Comparison of ENCODE assay signal across 9 cellular contexts in the genomic region with DNA sequence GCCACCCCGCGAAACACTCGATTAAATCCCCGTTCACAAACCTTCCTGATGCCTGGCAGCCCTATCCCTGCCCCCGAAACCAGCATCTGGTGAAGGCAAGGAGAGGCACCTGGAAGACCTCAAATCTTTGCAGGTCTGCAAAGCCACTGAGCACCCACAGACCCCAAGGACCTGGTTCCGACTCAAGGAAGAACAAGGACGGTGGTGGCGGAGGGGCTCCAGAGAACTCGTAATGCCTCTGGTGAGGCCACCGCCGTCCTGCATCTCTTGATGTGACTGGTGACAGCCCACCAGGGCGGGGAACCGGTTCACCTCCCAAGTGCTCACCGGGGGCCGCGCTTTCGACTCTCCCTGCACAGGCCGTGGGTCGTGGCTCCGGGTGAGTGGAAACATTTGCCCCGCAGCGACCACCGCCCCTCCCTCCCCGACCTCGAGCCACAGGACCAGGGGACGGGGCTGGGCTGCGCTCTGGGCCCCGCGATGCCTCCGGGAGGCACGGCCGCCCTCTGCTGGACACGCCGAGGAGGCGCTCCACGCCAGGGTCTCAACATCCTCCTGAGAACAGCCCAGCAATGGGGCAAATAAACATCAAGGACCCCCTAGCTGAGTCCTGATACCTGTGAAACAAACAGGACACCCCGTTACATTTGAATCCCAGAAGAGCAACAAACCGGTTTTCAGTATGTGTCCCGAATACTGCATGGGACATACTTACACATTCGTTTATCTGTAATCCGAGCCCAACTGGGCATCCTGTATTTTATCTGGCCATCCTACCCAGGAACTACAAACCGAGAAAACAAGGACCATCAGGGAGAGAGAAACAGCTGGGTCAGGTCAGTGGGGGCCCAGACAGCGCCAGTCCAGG. TPM values are rescaled to one million over a fixed set of nuclear protein-coding genes. Genes with fewer than 3 reads are reported as not detected.
DNase-seq lines count a peak whose midpoint lies in the region; ATAC-seq, FAIRE-seq and TF ChIP-seq lines count a peak whose summit lies in the region.
"Had no signal": no experiment of that assay in that cellular context is flagged by ENCODE, and none has a peak within 500 bp of the region (broad histone marks: within the 10 kb centered on the region; RNA-seq: fewer than 3 reads in every experiment).

No MANE protein-coding gene starts in this region.

- peak; percentile 56 to 79 (median 57) for TF ChIP-seq CTCF in GM12878 (IDR thresholded peaks at IDR 0.05 in 2 of 3, conservative IDR thresholded peaks at IDR 0.05 in 1 of 3; ENCODE audit: control insufficient read depth in 2 of 3, extremely low read depth in 1 of 3, insufficient read depth in 1 of 3, low read depth in 3 of 3, low read length in 3 of 3)

- no TSS peak for BruUV-seq in GM12878 (replicated peaks; lab: Mats Ljungman, UMichigan)

- no peak overlapping the region for H3K9ac ChIP-seq in GM12878 (ENCODE audit: control insufficient read depth, insufficient read depth, low read length)

- no peaks in the 10 kb centered on the region for H3K79me2 ChIP-seq in GM12878 (ENCODE audit: control insufficient read depth, insufficient read depth, low read length)

- no peak for TF ChIP-seq EP300 in GM12878 (IDR thresholded peaks at IDR 0.05; ENCODE audit: borderline replicate concordance in 1 of 2, control insufficient read depth in 1 of 2, low read depth in 2 of 2, low read length in 2 of 2)

- H3K27ac ChIP-seq in GM12878 (ENCODE audit: control insufficient read depth, insufficient read depth) = no peak overlapping the region

- CTCF ChIA-PET in GM12878 (lab: Yijun Ruan, JAX) = interaction anchor here (0.6 to 2.2 kb wide), 2 partner anchors 187 to 215 kb away, joined by 3 to 8 read pairs; no protein-coding TSS in a partner anchor

- no peaks in the 10 kb centered on the region for H3K9me3 ChIP-seq in GM12878 (replicated peaks; ENCODE audit: control insufficient read depth, insufficient read depth, low read length)

- ATAC-seq in GM12878 (peak; percentile 91), HG03139 (IDR thresholded peaks at IDR 0.05; ENCODE audit: unreplicated experiment) (no peak)

- POLR2A ChIA-PET in GM12878 (lab: Charles Lee) = no interaction called here

- H3K4me1 ChIP-seq in GM12878 (ENCODE audit: control insufficient read depth, insufficient read depth, low read length) = no peaks in the 10 kb centered on the region

- TF ChIP-seq RAD21 in GM12878 (IDR thresholded peaks at IDR 0.05; ENCODE audit: insufficient read depth, low read depth, low read length) = peak; percentile 24; the same call in 1 of the 2 replicates

- no peaks in the 10 kb centered on the region for H4K20me1 ChIP-seq in GM12878 (ENCODE audit: control insufficient read depth, insufficient read depth)

- in situ Hi-C loops in SK-MEL-5 (cut with HindIII; ENCODE audit: low pct_unique_long_range_greater_than_20kb, low sequenced_read_pairs) (no loop called here), GM12878 (cut with MboI) (no loop called here)

- no peak overlapping the region for H2AFZ ChIP-seq in GM12878 (ENCODE audit: control insufficient read depth, low read depth, low read length)

- no peak overlapping the region for H3K4me2 ChIP-seq in GM12878 (ENCODE audit: control insufficient read depth, insufficient read depth)

- SMC1A ChIA-PET in GM12878 (lab: Charles Lee; ENCODE audit: uncharacterized antibody, unreplicated experiment) = interaction anchor here (1.2 kb wide), 1 partner anchor 215 kb away, joined by 3 read pairs; no protein-coding TSS in a partner anchor

- TF ChIP-seq POLR2A in GM12878 (IDR thresholded peaks at IDR 0.05; ENCODE audit: low read depth, low read length) = no peak

- intact Hi-C loops in GM12878 (cut with micrococcal nuclease; ENCODE audit: unreplicated experiment) = no loop called here

- H3K4me3 ChIP-seq in GM12878 = no peak overlapping the region

- no peaks in the 10 kb centered on the region for H3K36me3 ChIP-seq in GM12878 (ENCODE audit: control insufficient read depth in 2 of 2, insufficient read depth in 2 of 2, low read length in 1 of 2)

- DNase-seq in 8988T (peak; percentile 93), GM19239 (ENCODE audit: insufficient read length, low spot score) (peak; percentile 73), SK-MEL-5 (ENCODE audit: low read depth, low spot score) (peak; percentile 31), GM12878 (ENCODE audit: low read depth, low spot score) (no peak), islet precursor cell (peak; percentile 75), superior temporal gyrus (ENCODE audit: extremely low spot score) (no peak)
- peak; percentile 60 for DNase-seq in stimulated activated CD4-positive, alpha-beta T cell treated with anti-CD3 and anti-CD28 coated beads, Interleukin-4, amount 100 ng/mL, for 1 hour

- no peak for FAIRE-seq in GM19239 (lab: Jason Lieb, UNC)
- FAIRE-seq in GM12878 (lab: Jason Lieb, UNC) = no peak
- FAIRE-seq: colon had no signal

- RAD21 ChIA-PET in GM12878 (lab: Charles Lee; ENCODE audit: unreplicated experiment) = interaction anchor here (1.2 kb wide), 1 partner anchor 212 kb away, joined by 4 read pairs; no protein-coding TSS in a partner anchor

- WGBS in GM12878 (ENCODE audit: insufficient coverage, insufficient replicate concordance, low lambda C conversion rate, missing lambda C conversion rate) = 9% methylated on average over 42 of the region's 43 CpGs

- peaks cover 0 to 4% of the 10 kb centered on the region in 2 experiments; a peak in 2 of 4 replicates for H3K27me3 ChIP-seq in GM12878 (replicated peaks in 1 of 2; ENCODE audit: control insufficient read depth in 2 of 2, insufficient read depth in 2 of 2, low read length in 1 of 2)

TF ChIP-seq in GM12878, 131 proteins besides CTCF, POLR2A, EP300 and RAD21 (continues in another document):
- TF ChIP-seq SMC3 (IDR thresholded peaks at IDR 0.05; ENCODE audit: borderline replicate concordance, low read length) = peak; percentile 6; the same call in 1 of the 2 replicates
- TF ChIP-seq, protein P1, sequence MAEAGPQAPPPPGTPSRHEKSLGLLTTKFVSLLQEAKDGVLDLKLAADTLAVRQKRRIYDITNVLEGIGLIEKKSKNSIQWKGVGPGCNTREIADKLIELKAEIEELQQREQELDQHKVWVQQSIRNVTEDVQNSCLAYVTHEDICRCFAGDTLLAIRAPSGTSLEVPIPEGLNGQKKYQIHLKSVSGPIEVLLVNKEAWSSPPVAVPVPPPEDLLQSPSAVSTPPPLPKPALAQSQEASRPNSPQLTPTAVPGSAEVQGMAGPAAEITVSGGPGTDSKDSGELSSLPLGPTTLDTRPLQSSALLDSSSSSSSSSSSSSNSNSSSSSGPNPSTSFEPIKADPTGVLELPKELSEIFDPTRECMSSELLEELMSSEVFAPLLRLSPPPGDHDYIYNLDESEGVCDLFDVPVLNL (IDR thresholded peaks at IDR 0.05; ENCODE audit: low read depth, low read length) = no peak
- TF ChIP-seq, protein P2, sequence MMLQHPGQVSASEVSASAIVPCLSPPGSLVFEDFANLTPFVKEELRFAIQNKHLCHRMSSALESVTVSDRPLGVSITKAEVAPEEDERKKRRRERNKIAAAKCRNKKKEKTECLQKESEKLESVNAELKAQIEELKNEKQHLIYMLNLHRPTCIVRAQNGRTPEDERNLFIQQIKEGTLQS (IDR thresholded peaks at IDR 0.05; ENCODE audit: borderline replicate concordance, extremely low read depth, low read depth, low read length) = no peak
- no peak for TF ChIP-seq IKZF1 (conservative IDR thresholded peaks at IDR 0.05)

RNA-seq across cellular contexts. Expression of gene PLPP2, which starts 3.9 kb away (rescaled TPM):
- 9.4 TPM in 2 replicates for total RNA-seq in SK-MEL-5 (2014; rRNA removed; shearing (Covaris generic))
- polyA plus RNA-seq in SK-MEL-5 (2015; cell fraction: cytosol; rRNA removed) = 9.2 and 9.6 TPM in 2 replicates
- polyA plus RNA-seq in SK-MEL-5 (2015; cell fraction: nucleus; rRNA removed) = 3.6 and 11.8 TPM in 2 replicates
- 0.10 TPM in 1 of 2 replicates, not detected in the other for total RNA-seq in GM12878 (2013; cell fraction: nucleolus; rRNA removed)
- total RNA-seq in GM12878 (2014; rRNA removed) (not detected in 2 replicates), GM12878 (2014; rRNA removed; fragmentation: Illumina TruSeq; extraction: Trizol) (not detected in 2 replicates), GM12878 (2021) (0.51 and 0.62 TPM in 2 replicates)
- 0.18 TPM for polyA plus RNA-seq in GM12878 (2011; ENCODE audit: low read depth)
- polyA plus RNA-seq in GM12878 (2011; rRNA removed) (0.07 and 0.14 TPM in 2 replicates), GM12878 (2014; fragmentation: Illumina TruSeq; extraction: Trizol) (not detected in 2 replicates), GM12878 (2014; fragmentation: Nextera tagmentation; extraction: Ambion mirVana) (not detected), GM12878 (2014; rRNA removed) (0.04 TPM in 1 of 2 replicates, not detected in the other), GM12878 (2016; fragmentation: Nextera tagmentation; extraction: Ambion mirVana) (not detected)
- 0.12 and 0.24 TPM in 2 replicates for polyA plus RNA-seq in GM12878 (2011; cell fraction: cytosol; rRNA removed)
- 0.15 and 0.27 TPM in 2 replicates for polyA plus RNA-seq in GM12878 (2011; cell fraction: nucleus; rRNA removed)
- 0.36 and 0.38 TPM in 2 replicates for polyA plus RNA-seq in GM12878 (2012)
- polyA minus RNA-seq in GM12878 (2011; rRNA and poly(A)+ RNA removed) = not detected in 2 replicates
- not detected in 2 replicates for polyA minus RNA-seq in GM12878 (2011; cell fraction: cytosol; rRNA and poly(A)+ RNA removed)
- under 0.01 TPM in 1 of 2 replicates, not detected in the other for polyA minus RNA-seq in GM12878 (2011; cell fraction: nucleus; rRNA and poly(A)+ RNA removed)

RNA-seq across cellular contexts. Expression of gene MIER2, which starts 49.5 kb away (rescaled TPM):
- 8.2 and 8.4 TPM in 2 replicates for total RNA-seq in SK-MEL-5 (2014; rRNA removed; shearing (Covaris generic))
- polyA plus RNA-seq in SK-MEL-5 (2015; cell fraction: cytosol; rRNA removed) = 10.8 and 14.2 TPM in 2 replicates
- polyA plus RNA-seq in SK-MEL-5 (2015; cell fraction: nucleus; rRNA removed) = 13.0 and 15.1 TPM in 2 replicates
- 36.8 and 37.2 TPM in 2 replicates for total RNA-seq in GM12878 (2013; cell fraction: nucleolus; rRNA removed)
- total RNA-seq in GM12878 (2014; rRNA removed) = 9.8 and 11.6 TPM in 2 replicates
- total RNA-seq in GM12878 (2014; rRNA removed; fragmentation: Illumina TruSeq; extraction: Trizol) = 4.6 and 6.8 TPM in 2 replicates
- 22.2 and 23.6 TPM in 2 replicates for total RNA-seq in GM12878 (2021)
- polyA plus RNA-seq in GM12878 (2011; ENCODE audit: low read depth) = 2.4 TPM
- polyA plus RNA-seq in GM12878 (2011; rRNA removed) = 6.5 and 11.6 TPM in 2 replicates
- polyA plus RNA-seq in GM12878 (2011; cell fraction: cytosol; rRNA removed) = 10.5 and 10.7 TPM in 2 replicates
- polyA plus RNA-seq in GM12878 (2011; cell fraction: nucleus; rRNA removed) = 35.7 and 51.2 TPM in 2 replicates
- 25.2 and 25.4 TPM in 2 replicates for polyA plus RNA-seq in GM12878 (2012)
- polyA plus RNA-seq in GM12878 (2014; fragmentation: Illumina TruSeq; extraction: Trizol) = 10.9 and 12.5 TPM in 2 replicates
- polyA plus RNA-seq in GM12878 (2014; fragmentation: Nextera tagmentation; extraction: Ambion mirVana) = under 1 TPM; 0.48 to 0.60 TPM
- polyA plus RNA-seq in GM12878 (2014; rRNA removed) = 14.9 and 20.6 TPM in 2 replicates
- polyA plus RNA-seq in GM12878 (2016; fragmentation: Nextera tagmentation; extraction: Ambion mirVana) = 10 to 100 TPM; 14.6 to 18.4 TPM
- polyA minus RNA-seq in GM12878 (2011; rRNA and poly(A)+ RNA removed) = 18.1 and 23.6 TPM in 2 replicates
- 5.6 and 9.2 TPM in 2 replicates for polyA minus RNA-seq in GM12878 (2011; cell fraction: cytosol; rRNA and poly(A)+ RNA removed)
- polyA minus RNA-seq in GM12878 (2011; cell fraction: nucleus; rRNA and poly(A)+ RNA removed) = 10.2 and 27.7 TPM in 2 replicates

Comparison
In these comparisons a context has a peak if more than half of its experiments do, and no peak if none do; other contexts are left out.
1. DNase-seq: peak in 8988T (single experiment), GM19239 (single experiment), SK-MEL-5 (single experiment), islet precursor cell (single experiment) and stimulated activated CD4-positive, alpha-beta T cell treated with anti-CD3 and anti-CD28 coated beads, Interleukin-4, amount 100 ng/mL, for 1 hour (single experiment); none in GM12878 (single experiment) and superior temporal gyrus (single experiment).